ENCODE assay signal across 8 cellular contexts in genomic region chr3:101848326-101848725, GRCh38. TPM values are rescaled to one million over a fixed set of nuclear protein-coding genes. Genes with fewer than 3 reads are reported as not detected.
A peak's percentile ranks its signal among the peaks of the same experiment; 100 is the strongest.
DNase-seq lines count a peak whose midpoint lies in the region; ATAC-seq and TF ChIP-seq lines count a peak whose summit lies in the region.

No MANE protein-coding gene starts in this region.

- H3K27me3 ChIP-seq in Panc1 (ENCODE audit: control insufficient read depth, insufficient read depth, low read length) (no peaks in the 10 kb centered on the region), BE2C (no peaks in the 10 kb centered on the region)

- H3K4me3 ChIP-seq in Panc1 (ENCODE audit: low read depth in 2 of 2, low read length in 2 of 2): peak overlapping the region; percentile 55 to 91; a peak in 3 of 4 replicates
- H3K4me3 ChIP-seq in BE2C (ENCODE audit: low read depth, low read length): no peak overlapping the region

- peaks cover 14% of the 10 kb centered on the region for H3K36me3 ChIP-seq in Panc1 (ENCODE audit: control insufficient read depth, insufficient read depth, low read length)
- H3K36me3 ChIP-seq in BE2C: peaks cover 3% of the 10 kb centered on the region; the same call in 1 of the 2 replicates

- peaks cover 56% of the 10 kb centered on the region for H3K36me3 Mint-ChIP-seq in Calu3 (ENCODE audit: insufficient read depth, unreplicated experiment)

- CTCF ChIA-PET in Calu3 (lab: Charles Lee) (no interaction called here), Panc1 (lab: Charles Lee) (no interaction called here)

- peaks cover 18% of the 10 kb centered on the region for H3K4me1 ChIP-seq in Panc1 (ENCODE audit: control insufficient read depth, insufficient read depth, low read length)
- 0 out of 2 replicates have a peak, but pooled peaks cover 3% of the 10 kb centered on the region for H3K4me1 ChIP-seq in BE2C

- no peaks in the 10 kb centered on the region for H3K27me3 Mint-ChIP-seq in Calu3 (ENCODE audit: unreplicated experiment)

- no TSS peak for BruUV-seq in Calu3 (replicated peaks; lab: Mats Ljungman, UMichigan)
- BruUV-seq in Panc1 (replicated peaks; lab: Mats Ljungman, UMichigan): no TSS peak

- H3K9me3 Mint-ChIP-seq in Calu3 (ENCODE audit: low read depth, unreplicated experiment): no peaks in the 10 kb centered on the region

- POLR2A ChIA-PET in Panc1 (lab: Charles Lee): interaction anchor here (0.5 to 0.7 kb wide), 2 partner anchors 163 to 683 kb away, joined by 3 read pairs; no protein-coding TSS in a partner anchor

- TF ChIP-seq CTCF in Calu3 (IDR thresholded peaks at IDR 0.05; ENCODE audit: unreplicated experiment) (no peak), Panc1 (IDR thresholded peaks at IDR 0.05) (no peak), BE2C (IDR thresholded peaks at IDR 0.05; ENCODE audit: low read depth, low read length) (no peak)

- H3K27ac Mint-ChIP-seq in Calu3 (ENCODE audit: unreplicated experiment): peak overlapping the region; percentile 77

- peaks cover 16% of the 10 kb centered on the region for H3K4me1 Mint-ChIP-seq in Calu3 (ENCODE audit: low read depth, unreplicated experiment)

- no peaks in the 10 kb centered on the region for H3K9me3 ChIP-seq in Panc1 (ENCODE audit: control insufficient read depth, insufficient read depth, low read depth, low read length)
- H3K9me3 ChIP-seq in BE2C: no peaks in the 10 kb centered on the region

- intact Hi-C loops in Calu3 (cut with micrococcal nuclease; ENCODE audit: unreplicated experiment): loop anchor here (1.0 to 5.0 kb wide), 2 partner anchors 21 to 36 kb away; no protein-coding TSS in a partner anchor
- intact Hi-C loops in Panc1 (cut with micrococcal nuclease; ENCODE audit: unreplicated experiment): no loop called here

- DNase-seq in Calu3 (no peak), Panc1 (ENCODE audit: low read depth, low spot score) (no peak), epithelial cell of prostate (ENCODE audit: low read depth, low spot score) (no peak), pons (ENCODE audit: low spot score) (peak; percentile 22), NCI-H2227 treated with DMSO at 0.1 percent for 48 hours (lab: John Stamatoyannopoulos, UW) (no peak), BE2C (no peak), epidermal melanocyte (ENCODE audit: insufficient read length, low spot score) (no peak)

- ATAC-seq in Panc1 (no peak), GM18858 (IDR thresholded peaks at IDR 0.05; ENCODE audit: unreplicated experiment) (no peak)

- in situ Hi-C loops in Panc1 (cut with HindIII; ENCODE audit: low pct_unique_long_range_greater_than_20kb, low sequenced_read_pairs): no loop called here

- H3K4me3 Mint-ChIP-seq in Calu3 (ENCODE audit: low read depth, unreplicated experiment): peak overlapping the region; percentile 75

- H3K27ac ChIP-seq in Panc1 (ENCODE audit: low read length) (peak overlapping the region; percentile 96), epithelial cell of prostate (peak overlapping the region; percentile 95)

RNA-seq across cellular contexts. Expression of gene NFKBIZ, which starts 1.0 kb away (rescaled TPM):
- 217 and 227 TPM in 2 replicates for total RNA-seq in Calu3 (2022)
- 17.4 TPM for total RNA-seq in Panc1 (2021; ENCODE audit: unreplicated experiment)
- 7.9 TPM for polyA plus RNA-seq in Panc1 (2012; ENCODE audit: insufficient read length)
- polyA plus RNA-seq in BE2C (2012; ENCODE audit: insufficient read depth, insufficient read length, low read depth): 2.0 TPM

Comparison
In these comparisons a context has a peak if more than half of its experiments do, and no peak if none do; other contexts are left out.
1. RNA of gene NFKBIZ, which starts 1.0 kb away (total RNA-seq): 217 to 227 TPM in Calu3; 17.4 TPM in Panc1 (single experiment); every median in the first group is over 10 times any median in the second.